1 cellular context compared by ENCODE assay signal in the genomic region with DNA sequence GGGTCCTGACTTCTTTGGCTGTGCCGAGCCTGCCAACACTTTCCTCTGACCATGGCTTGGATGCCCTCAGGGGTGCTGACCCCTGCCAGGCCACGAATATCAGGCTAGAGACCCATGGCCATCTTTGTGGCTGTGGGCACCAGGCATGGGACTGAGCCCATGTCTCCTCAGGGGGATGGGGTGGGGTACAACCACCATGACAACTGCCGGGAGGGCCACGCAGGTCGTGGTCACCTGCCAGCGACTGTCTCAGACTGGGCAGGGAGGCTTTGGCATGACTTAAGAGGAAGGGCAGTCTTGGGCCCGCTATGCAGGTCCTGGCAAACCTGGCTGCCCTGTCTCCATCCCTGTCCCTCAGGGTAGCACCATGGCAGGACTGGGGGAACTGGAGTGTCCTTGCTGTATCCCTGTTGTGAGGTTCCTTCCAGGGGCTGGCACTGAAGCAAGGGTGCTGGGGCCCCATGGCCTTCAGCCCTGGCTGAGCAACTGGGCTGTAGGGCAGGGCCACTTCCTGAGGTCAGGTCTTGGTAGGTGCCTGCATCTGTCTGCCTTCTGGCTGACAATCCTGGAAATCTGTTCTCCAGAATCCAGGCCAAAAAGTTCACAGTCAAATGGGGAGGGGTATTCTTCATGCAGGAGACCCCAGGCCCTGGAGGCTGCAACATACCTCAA.
TF ChIP-seq lines count a peak whose summit lies in the region.

No MANE protein-coding gene starts in this region.

TF ChIP-seq in HepG2, 621 proteins besides CTCF, POLR2A, EP300 and RAD21 (continued from another document and continues in another):
- TF ChIP-seq, protein P1, sequence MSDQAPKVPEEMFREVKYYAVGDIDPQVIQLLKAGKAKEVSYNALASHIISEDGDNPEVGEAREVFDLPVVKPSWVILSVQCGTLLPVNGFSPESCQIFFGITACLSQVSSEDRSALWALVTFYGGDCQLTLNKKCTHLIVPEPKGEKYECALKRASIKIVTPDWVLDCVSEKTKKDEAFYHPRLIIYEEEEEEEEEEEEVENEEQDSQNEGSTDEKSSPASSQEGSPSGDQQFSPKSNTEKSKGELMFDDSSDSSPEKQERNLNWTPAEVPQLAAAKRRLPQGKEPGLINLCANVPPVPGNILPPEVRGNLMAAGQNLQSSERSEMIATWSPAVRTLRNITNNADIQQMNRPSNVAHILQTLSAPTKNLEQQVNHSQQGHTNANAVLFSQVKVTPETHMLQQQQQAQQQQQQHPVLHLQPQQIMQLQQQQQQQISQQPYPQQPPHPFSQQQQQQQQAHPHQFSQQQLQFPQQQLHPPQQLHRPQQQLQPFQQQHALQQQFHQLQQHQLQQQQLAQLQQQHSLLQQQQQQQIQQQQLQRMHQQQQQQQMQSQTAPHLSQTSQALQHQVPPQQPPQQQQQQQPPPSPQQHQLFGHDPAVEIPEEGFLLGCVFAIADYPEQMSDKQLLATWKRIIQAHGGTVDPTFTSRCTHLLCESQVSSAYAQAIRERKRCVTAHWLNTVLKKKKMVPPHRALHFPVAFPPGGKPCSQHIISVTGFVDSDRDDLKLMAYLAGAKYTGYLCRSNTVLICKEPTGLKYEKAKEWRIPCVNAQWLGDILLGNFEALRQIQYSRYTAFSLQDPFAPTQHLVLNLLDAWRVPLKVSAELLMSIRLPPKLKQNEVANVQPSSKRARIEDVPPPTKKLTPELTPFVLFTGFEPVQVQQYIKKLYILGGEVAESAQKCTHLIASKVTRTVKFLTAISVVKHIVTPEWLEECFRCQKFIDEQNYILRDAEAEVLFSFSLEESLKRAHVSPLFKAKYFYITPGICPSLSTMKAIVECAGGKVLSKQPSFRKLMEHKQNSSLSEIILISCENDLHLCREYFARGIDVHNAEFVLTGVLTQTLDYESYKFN (CRISPR knock-in tag; conservative IDR thresholded peaks at IDR 0.05), result peak; percentile 62; the same call in 1 of the 2 replicates
- TF ChIP-seq ZNF180 (CRISPR knock-in tag; IDR thresholded peaks at IDR 0.05; ENCODE audit: borderline replicate concordance, low read depth) (no peak), PCBP2 (optimal IDR thresholded peaks at IDR 0.05; ENCODE audit: low read depth, low read length, poor library complexity, severe bottlenecking) (no peak), ISX (CRISPR knock-in tag; conservative IDR thresholded peaks at IDR 0.05) (no peak), SRF (IDR thresholded peaks at IDR 0.05; ENCODE audit: low read depth, low read length) (no peak), ZNF329 (CRISPR knock-in tag; IDR thresholded peaks at IDR 0.05; ENCODE audit: low read depth) (no peak), ERF (CRISPR knock-in tag; IDR thresholded peaks at IDR 0.05) (0 out of 2 replicates have a peak, but pooled peaks have one; percentile 5), SYNCRIP (IDR thresholded peaks at IDR 0.05; ENCODE audit: insufficient read depth, low read depth, low read length) (no peak), PHF21A (CRISPR knock-in tag; IDR thresholded peaks at IDR 0.05) (no peak), SIN3B (IDR thresholded peaks at IDR 0.05; ENCODE audit: low read length) (no peak), KLF12 (CRISPR knock-in tag; IDR thresholded peaks at IDR 0.05; ENCODE audit: borderline replicate concordance) (no peak), NFRKB (IDR thresholded peaks at IDR 0.05) (no peak), ZNF607 (CRISPR knock-in tag; IDR thresholded peaks at IDR 0.05; ENCODE audit: borderline replicate concordance) (no peak), ZNF670 (CRISPR knock-in tag; IDR thresholded peaks at IDR 0.05; ENCODE audit: borderline replicate concordance) (0 out of 2 replicates have a peak, but pooled peaks have one; percentile 30), TOPORS (CRISPR knock-in tag; IDR thresholded peaks at IDR 0.05) (peak; percentile 45; the same call in 1 of the 2 replicates), PAX8 (CRISPR knock-in tag; IDR thresholded peaks at IDR 0.05; ENCODE audit: borderline replicate concordance) (no peak), GATAD2A (CRISPR knock-in tag; IDR thresholded peaks at IDR 0.05) (0 out of 2 replicates have a peak, but pooled peaks have one; percentile 5), ZNF468 (CRISPR knock-in tag; IDR thresholded peaks at IDR 0.05) (no peak), FOXM1 (CRISPR knock-in tag; IDR thresholded peaks at IDR 0.05) (no peak)
- TF ChIP-seq, protein P2, sequence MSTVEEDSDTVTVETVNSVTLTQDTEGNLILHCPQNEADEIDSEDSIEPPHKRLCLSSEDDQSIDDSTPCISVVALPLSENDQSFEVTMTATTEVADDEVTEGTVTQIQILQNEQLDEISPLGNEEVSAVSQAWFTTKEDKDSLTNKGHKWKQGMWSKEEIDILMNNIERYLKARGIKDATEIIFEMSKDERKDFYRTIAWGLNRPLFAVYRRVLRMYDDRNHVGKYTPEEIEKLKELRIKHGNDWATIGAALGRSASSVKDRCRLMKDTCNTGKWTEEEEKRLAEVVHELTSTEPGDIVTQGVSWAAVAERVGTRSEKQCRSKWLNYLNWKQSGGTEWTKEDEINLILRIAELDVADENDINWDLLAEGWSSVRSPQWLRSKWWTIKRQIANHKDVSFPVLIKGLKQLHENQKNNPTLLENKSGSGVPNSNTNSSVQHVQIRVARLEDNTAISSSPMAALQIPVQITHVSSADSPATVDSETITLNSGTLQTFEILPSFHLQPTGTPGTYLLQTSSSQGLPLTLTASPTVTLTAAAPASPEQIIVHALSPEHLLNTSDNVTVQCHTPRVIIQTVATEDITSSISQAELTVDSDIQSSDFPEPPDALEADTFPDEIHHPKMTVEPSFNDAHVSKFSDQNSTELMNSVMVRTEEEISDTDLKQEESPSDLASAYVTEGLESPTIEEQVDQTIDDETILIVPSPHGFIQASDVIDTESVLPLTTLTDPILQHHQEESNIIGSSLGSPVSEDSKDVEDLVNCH (CRISPR knock-in tag; IDR thresholded peaks at IDR 0.05), result no peak
- TF ChIP-seq, protein P3, sequence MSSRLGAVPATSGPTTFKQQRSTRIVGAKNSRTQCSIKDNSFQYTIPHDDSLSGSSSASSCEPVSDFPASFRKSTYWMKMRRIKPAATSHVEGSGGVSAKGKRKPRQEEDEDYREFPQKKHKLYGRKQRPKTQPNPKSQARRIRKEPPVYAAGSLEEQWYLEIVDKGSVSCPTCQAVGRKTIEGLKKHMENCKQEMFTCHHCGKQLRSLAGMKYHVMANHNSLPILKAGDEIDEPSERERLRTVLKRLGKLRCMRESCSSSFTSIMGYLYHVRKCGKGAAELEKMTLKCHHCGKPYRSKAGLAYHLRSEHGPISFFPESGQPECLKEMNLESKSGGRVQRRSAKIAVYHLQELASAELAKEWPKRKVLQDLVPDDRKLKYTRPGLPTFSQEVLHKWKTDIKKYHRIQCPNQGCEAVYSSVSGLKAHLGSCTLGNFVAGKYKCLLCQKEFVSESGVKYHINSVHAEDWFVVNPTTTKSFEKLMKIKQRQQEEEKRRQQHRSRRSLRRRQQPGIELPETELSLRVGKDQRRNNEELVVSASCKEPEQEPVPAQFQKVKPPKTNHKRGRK (CRISPR knock-in tag; IDR thresholded peaks at IDR 0.05), result no peak
- TF ChIP-seq, protein P4, sequence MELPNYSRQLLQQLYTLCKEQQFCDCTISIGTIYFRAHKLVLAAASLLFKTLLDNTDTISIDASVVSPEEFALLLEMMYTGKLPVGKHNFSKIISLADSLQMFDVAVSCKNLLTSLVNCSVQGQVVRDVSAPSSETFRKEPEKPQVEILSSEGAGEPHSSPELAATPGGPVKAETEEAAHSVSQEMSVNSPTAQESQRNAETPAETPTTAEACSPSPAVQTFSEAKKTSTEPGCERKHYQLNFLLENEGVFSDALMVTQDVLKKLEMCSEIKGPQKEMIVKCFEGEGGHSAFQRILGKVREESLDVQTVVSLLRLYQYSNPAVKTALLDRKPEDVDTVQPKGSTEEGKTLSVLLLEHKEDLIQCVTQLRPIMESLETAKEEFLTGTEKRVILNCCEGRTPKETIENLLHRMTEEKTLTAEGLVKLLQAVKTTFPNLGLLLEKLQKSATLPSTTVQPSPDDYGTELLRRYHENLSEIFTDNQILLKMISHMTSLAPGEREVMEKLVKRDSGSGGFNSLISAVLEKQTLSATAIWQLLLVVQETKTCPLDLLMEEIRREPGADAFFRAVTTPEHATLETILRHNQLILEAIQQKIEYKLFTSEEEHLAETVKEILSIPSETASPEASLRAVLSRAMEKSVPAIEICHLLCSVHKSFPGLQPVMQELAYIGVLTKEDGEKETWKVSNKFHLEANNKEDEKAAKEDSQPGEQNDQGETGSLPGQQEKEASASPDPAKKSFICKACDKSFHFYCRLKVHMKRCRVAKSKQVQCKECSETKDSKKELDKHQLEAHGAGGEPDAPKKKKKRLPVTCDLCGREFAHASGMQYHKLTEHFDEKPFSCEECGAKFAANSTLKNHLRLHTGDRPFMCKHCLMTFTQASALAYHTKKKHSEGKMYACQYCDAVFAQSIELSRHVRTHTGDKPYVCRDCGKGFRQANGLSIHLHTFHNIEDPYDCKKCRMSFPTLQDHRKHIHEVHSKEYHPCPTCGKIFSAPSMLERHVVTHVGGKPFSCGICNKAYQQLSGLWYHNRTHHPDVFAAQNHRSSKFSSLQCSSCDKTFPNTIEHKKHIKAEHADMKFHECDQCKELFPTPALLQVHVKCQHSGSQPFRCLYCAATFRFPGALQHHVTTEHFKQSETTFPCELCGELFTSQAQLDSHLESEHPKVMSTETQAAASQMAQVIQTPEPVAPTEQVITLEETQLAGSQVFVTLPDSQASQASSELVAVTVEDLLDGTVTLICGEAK (IDR thresholded peaks at IDR 0.05), result no peak
- TF ChIP-seq, protein P4 (CRISPR knock-in tag; IDR thresholded peaks at IDR 0.05), result no peak
- TF ChIP-seq, protein P5, sequence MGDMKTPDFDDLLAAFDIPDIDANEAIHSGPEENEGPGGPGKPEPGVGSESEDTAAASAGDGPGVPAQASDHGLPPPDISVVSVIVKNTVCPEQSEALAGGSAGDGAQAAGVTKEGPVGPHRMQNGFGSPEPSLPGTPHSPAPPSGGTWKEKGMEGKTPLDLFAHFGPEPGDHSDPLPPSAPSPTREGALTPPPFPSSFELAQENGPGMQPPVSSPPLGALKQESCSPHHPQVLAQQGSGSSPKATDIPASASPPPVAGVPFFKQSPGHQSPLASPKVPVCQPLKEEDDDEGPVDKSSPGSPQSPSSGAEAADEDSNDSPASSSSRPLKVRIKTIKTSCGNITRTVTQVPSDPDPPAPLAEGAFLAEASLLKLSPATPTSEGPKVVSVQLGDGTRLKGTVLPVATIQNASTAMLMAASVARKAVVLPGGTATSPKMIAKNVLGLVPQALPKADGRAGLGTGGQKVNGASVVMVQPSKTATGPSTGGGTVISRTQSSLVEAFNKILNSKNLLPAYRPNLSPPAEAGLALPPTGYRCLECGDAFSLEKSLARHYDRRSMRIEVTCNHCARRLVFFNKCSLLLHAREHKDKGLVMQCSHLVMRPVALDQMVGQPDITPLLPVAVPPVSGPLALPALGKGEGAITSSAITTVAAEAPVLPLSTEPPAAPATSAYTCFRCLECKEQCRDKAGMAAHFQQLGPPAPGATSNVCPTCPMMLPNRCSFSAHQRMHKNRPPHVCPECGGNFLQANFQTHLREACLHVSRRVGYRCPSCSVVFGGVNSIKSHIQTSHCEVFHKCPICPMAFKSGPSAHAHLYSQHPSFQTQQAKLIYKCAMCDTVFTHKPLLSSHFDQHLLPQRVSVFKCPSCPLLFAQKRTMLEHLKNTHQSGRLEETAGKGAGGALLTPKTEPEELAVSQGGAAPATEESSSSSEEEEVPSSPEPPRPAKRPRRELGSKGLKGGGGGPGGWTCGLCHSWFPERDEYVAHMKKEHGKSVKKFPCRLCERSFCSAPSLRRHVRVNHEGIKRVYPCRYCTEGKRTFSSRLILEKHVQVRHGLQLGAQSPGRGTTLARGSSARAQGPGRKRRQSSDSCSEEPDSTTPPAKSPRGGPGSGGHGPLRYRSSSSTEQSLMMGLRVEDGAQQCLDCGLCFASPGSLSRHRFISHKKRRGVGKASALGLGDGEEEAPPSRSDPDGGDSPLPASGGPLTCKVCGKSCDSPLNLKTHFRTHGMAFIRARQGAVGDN (CRISPR knock-in tag; IDR thresholded peaks at IDR 0.05), result peak; percentile 75
- TF ChIP-seq, protein P6, sequence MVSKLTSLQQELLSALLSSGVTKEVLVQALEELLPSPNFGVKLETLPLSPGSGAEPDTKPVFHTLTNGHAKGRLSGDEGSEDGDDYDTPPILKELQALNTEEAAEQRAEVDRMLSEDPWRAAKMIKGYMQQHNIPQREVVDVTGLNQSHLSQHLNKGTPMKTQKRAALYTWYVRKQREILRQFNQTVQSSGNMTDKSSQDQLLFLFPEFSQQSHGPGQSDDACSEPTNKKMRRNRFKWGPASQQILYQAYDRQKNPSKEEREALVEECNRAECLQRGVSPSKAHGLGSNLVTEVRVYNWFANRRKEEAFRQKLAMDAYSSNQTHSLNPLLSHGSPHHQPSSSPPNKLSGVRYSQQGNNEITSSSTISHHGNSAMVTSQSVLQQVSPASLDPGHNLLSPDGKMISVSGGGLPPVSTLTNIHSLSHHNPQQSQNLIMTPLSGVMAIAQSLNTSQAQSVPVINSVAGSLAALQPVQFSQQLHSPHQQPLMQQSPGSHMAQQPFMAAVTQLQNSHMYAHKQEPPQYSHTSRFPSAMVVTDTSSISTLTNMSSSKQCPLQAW (CRISPR knock-in tag; IDR thresholded peaks at IDR 0.05), result no peak
- TF ChIP-seq, protein P7, sequence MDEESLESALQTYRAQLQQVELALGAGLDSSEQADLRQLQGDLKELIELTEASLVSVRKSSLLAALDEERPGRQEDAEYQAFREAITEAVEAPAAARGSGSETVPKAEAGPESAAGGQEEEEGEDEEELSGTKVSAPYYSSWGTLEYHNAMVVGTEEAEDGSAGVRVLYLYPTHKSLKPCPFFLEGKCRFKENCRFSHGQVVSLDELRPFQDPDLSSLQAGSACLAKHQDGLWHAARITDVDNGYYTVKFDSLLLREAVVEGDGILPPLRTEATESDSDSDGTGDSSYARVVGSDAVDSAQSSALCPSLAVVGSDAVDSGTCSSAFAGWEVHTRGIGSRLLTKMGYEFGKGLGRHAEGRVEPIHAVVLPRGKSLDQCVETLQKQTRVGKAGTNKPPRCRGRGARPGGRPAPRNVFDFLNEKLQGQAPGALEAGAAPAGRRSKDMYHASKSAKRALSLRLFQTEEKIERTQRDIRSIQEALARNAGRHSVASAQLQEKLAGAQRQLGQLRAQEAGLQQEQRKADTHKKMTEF (CRISPR knock-in tag; IDR thresholded peaks at IDR 0.05), result no peak
